In genomic region chr10:128375171-128375570, GRCh38 we compare ENCODE assay signal across 20 cellular contexts.
A peak's percentile ranks its signal among the peaks of the same experiment; 100 is the strongest.
DNase-seq lines count a peak whose midpoint lies in the region; ATAC-seq and TF ChIP-seq lines count a peak whose summit lies in the region.
"Had no signal": no experiment of that assay in that cellular context is flagged by ENCODE, and none has a peak within 500 bp of the region (broad histone marks: within the 10 kb centered on the region; RNA-seq: fewer than 3 reads in every experiment).

No MANE protein-coding gene starts in this region.

- H4K91ac ChIP-seq in trophoblast cell (ENCODE audit: low read depth, low read length), result no peak overlapping the region

- ATAC-seq in right cardiac atrium, result no peak
- no peak for ATAC-seq in Right ventricle myocardium superior (ENCODE audit: poor library complexity)
- peak; percentile 75 for ATAC-seq in left lobe of liver

- H3K9me2 ChIP-seq in hepatocyte (replicated peaks; ENCODE audit: insufficient read depth), result no peaks in the 10 kb centered on the region

- no peaks in the 10 kb centered on the region for H3K36me3 ChIP-seq in hepatocyte (replicated peaks; ENCODE audit: insufficient read depth, low read depth)
- H3K36me3 ChIP-seq in trophoblast cell (ENCODE audit: control insufficient read depth in 1 of 2, insufficient read depth in 2 of 2, low read length in 2 of 2), result no peaks in the 10 kb centered on the region
- H3K36me3 ChIP-seq in CD8-positive, alpha-beta memory T cell (ENCODE audit: insufficient read depth, low read length), result no peaks in the 10 kb centered on the region
- H3K36me3 ChIP-seq: BE2C, BLaER1 had no signal

- H3K4me2 ChIP-seq in hepatocyte, result no peak overlapping the region
- H3K4me2 ChIP-seq in trophoblast cell (ENCODE audit: low read length), result no peak overlapping the region
- H3K4me2 ChIP-seq: BLaER1 had no signal

- no peaks in the 10 kb centered on the region for H4K20me1 ChIP-seq in hepatocyte (ENCODE audit: insufficient read depth, poor library complexity, severe bottlenecking)
- H4K20me1 ChIP-seq: BLaER1 had no signal

- peaks cover 12% of the 10 kb centered on the region for H3K27me3 Mint-ChIP-seq in activated CD4-positive, alpha-beta T cell treated with anti-CD3 and anti-CD28 coated beads, Interleukin-2, amount 10 ng/mL, durations not matched to agents 7 days and 5 days
- peaks cover 12 to 24% of the 10 kb centered on the region in 2 donors for H3K27me3 Mint-ChIP-seq in CD8-positive, alpha-beta memory T cell

- no peak overlapping the region for H2AK5ac ChIP-seq in trophoblast cell (ENCODE audit: low read length)

- H4K8ac ChIP-seq in trophoblast cell (ENCODE audit: low read depth, low read length), result no peak overlapping the region

- H3K27ac ChIP-seq in right cardiac atrium (ENCODE audit: low read length), result no peak overlapping the region
- H3K27ac ChIP-seq in hepatocyte, result no peak overlapping the region
- no peak overlapping the region for H3K27ac ChIP-seq in trophoblast cell (ENCODE audit: low read depth, low read length)
- no peak overlapping the region for H3K27ac ChIP-seq in CD8-positive, alpha-beta memory T cell (ENCODE audit: low read depth, low read length)
- H3K27ac ChIP-seq: BLaER1 had no signal

- H2BK5ac ChIP-seq in trophoblast cell (ENCODE audit: low read depth, low read length, poor library complexity), result no peak overlapping the region

- H3K4me1 ChIP-seq in right cardiac atrium (ENCODE audit: control insufficient read depth, insufficient read depth, low read length) (no peaks in the 10 kb centered on the region), hepatocyte (ENCODE audit: insufficient read depth) (peaks cover 4% of the 10 kb centered on the region), trophoblast cell (ENCODE audit: control insufficient read depth in 1 of 2, insufficient read depth in 2 of 2, low read length in 2 of 2) (no peaks in the 10 kb centered on the region)
- no peaks in the 10 kb centered on the region for H3K4me1 ChIP-seq in CD8-positive, alpha-beta memory T cell (ENCODE audit: insufficient read depth, low read length)
- H3K4me1 ChIP-seq: BE2C, Caco-2 had no signal

- CTCF ChIA-PET in activated CD4-positive, alpha-beta T cell treated with anti-CD3 and anti-CD28 coated beads, Interleukin-2, amount 10 ng/mL, durations not matched to agents 7 days and 5 days (lab: Charles Lee), result no interaction called here
- CTCF ChIA-PET in CD8-positive, alpha-beta memory T cell (lab: Charles Lee), result no interaction called here

- H2AFZ ChIP-seq in hepatocyte (no peak overlapping the region), trophoblast cell (ENCODE audit: insufficient read depth, low read length, poor library complexity) (no peak overlapping the region)

- no peaks in the 10 kb centered on the region for H3K9me3 Mint-ChIP-seq in activated CD4-positive, alpha-beta T cell treated with anti-CD3 and anti-CD28 coated beads, Interleukin-2, amount 10 ng/mL, durations not matched to agents 7 days and 5 days
- H3K9me3 Mint-ChIP-seq in CD8-positive, alpha-beta memory T cell, result peaks cover 0 to 2% (median 0%) of the 10 kb centered on the region in 5 donors

- no peak overlapping the region for H3K27ac Mint-ChIP-seq in activated CD4-positive, alpha-beta T cell treated with anti-CD3 and anti-CD28 coated beads, Interleukin-2, amount 10 ng/mL, durations not matched to agents 7 days and 5 days
- no peak overlapping the region for H3K27ac Mint-ChIP-seq in CD8-positive, alpha-beta memory T cell
- H3K27ac Mint-ChIP-seq: CD14-positive monocyte; CD4-positive, alpha-beta memory T cell; CD4-positive, CD25-positive, alpha-beta regulatory T cell had no signal

- intact Hi-C loops in right cardiac atrium (cut with DNase I), result no loop called here
- intact Hi-C loops in Right ventricle myocardium superior (cut with DNase I), result no loop called here

- no peak overlapping the region for H3K9ac ChIP-seq in trophoblast cell (ENCODE audit: low read length)
- H3K9ac ChIP-seq: BLaER1 had no signal

- H2BK120ac ChIP-seq in trophoblast cell (ENCODE audit: insufficient read depth, low read length, poor library complexity), result no peak overlapping the region

- H3K36me3 Mint-ChIP-seq in activated CD4-positive, alpha-beta T cell treated with anti-CD3 and anti-CD28 coated beads, Interleukin-2, amount 10 ng/mL, durations not matched to agents 7 days and 5 days (ENCODE audit: low read depth), result no peaks in the 10 kb centered on the region
- no peaks in the 10 kb centered on the region for H3K36me3 Mint-ChIP-seq in CD8-positive, alpha-beta memory T cell
- H3K36me3 Mint-ChIP-seq: CD14-positive monocyte; CD4-positive, alpha-beta memory T cell; CD4-positive, CD25-positive, alpha-beta regulatory T cell had no signal

- TF ChIP-seq CTCF in hepatocyte (IDR thresholded peaks at IDR 0.05; ENCODE audit: poor library complexity), result no peak

- peaks cover 18% of the 10 kb centered on the region for H3K4me1 Mint-ChIP-seq in activated CD4-positive, alpha-beta T cell treated with anti-CD3 and anti-CD28 coated beads, Interleukin-2, amount 10 ng/mL, durations not matched to agents 7 days and 5 days
- H3K4me1 Mint-ChIP-seq in CD8-positive, alpha-beta memory T cell, result peaks cover 0 to 10% (median 9%) of the 10 kb centered on the region in 3 donors
- H3K4me1 Mint-ChIP-seq: CD14-positive monocyte had no signal

- H3K14ac ChIP-seq in trophoblast cell (ENCODE audit: low read length), result no peak overlapping the region

- 60% methylated on average over 7 of the region's 7 CpGs for WGBS in right cardiac atrium
- WGBS in hepatocyte (ENCODE audit: low lambda C conversion rate, missing lambda C conversion rate), result 84% methylated on average over 7 of the region's 7 CpGs
- no CpG with 5 or more reads among the region's 7 CpGs for WGBS in trophoblast cell (ENCODE audit: extremely low coverage, insufficient coverage, insufficient read length)

- no peak overlapping the region for H3K4me3 Mint-ChIP-seq in activated CD4-positive, alpha-beta T cell treated with anti-CD3 and anti-CD28 coated beads, Interleukin-2, amount 10 ng/mL, durations not matched to agents 7 days and 5 days
- H3K4me3 Mint-ChIP-seq in CD8-positive, alpha-beta memory T cell, result no peak overlapping the region
- H3K4me3 Mint-ChIP-seq: CD14-positive monocyte; CD4-positive, alpha-beta memory T cell; CD4-positive, CD25-positive, alpha-beta regulatory T cell had no signal

- no peaks in the 10 kb centered on the region for H3K79me1 ChIP-seq in trophoblast cell (ENCODE audit: low read length)

- peak in 2 of 3 donors; percentile 59 to 67 for DNase-seq in right cardiac atrium
- no peak for DNase-seq in Right ventricle myocardium superior
- DNase-seq in hepatocyte (ENCODE audit: low spot score), result peak; percentile 17
- peak; percentile 76 for DNase-seq in left lobe of liver (ENCODE audit: low spot score)
- DNase-seq in trophoblast cell, result no peak
- DNase-seq in activated CD4-positive, alpha-beta T cell treated with anti-CD3 and anti-CD28 coated beads, Interleukin-2, amount 10 ng/mL, durations not matched to agents 7 days and 5 days, result no peak
- no peak for DNase-seq in NCI-H2081 (lab: John Stamatoyannopoulos, UW)
- no peak for DNase-seq in CD8-positive, alpha-beta memory T cell
- DNase-seq: 8988T; ACHN; BE2C; C1 segment of cervical spinal cord; Caco-2; Calu3; CD4-positive, alpha-beta memory T cell; CD4-positive, CD25-positive, alpha-beta regulatory T cell; DMS79 treated with DMSO at 0.1 percent for 48 hours; GF-D8 had no signal

- H3K27me3 ChIP-seq in right cardiac atrium (ENCODE audit: control insufficient read depth, insufficient read depth) (no peaks in the 10 kb centered on the region), hepatocyte (no peaks in the 10 kb centered on the region), trophoblast cell (ENCODE audit: insufficient read depth, low read length) (no peaks in the 10 kb centered on the region)
- no peaks in the 10 kb centered on the region for H3K27me3 ChIP-seq in CD8-positive, alpha-beta memory T cell (ENCODE audit: insufficient read depth, low read length, poor library complexity, severe bottlenecking)
- H3K27me3 ChIP-seq: BE2C, BLaER1 had no signal

- no peak overlapping the region for H3K23ac ChIP-seq in trophoblast cell (ENCODE audit: low read length)

- POLR2A ChIA-PET in activated CD4-positive, alpha-beta T cell treated with anti-CD3 and anti-CD28 coated beads, Interleukin-2, amount 10 ng/mL, durations not matched to agents 7 days and 5 days (lab: Charles Lee), result no interaction called here
- POLR2A ChIA-PET in CD8-positive, alpha-beta memory T cell (lab: Charles Lee), result no interaction called here

- H3K9me3 ChIP-seq in right cardiac atrium (ENCODE audit: control insufficient read depth, low read length) (no peaks in the 10 kb centered on the region), hepatocyte (ENCODE audit: low read depth) (no peaks in the 10 kb centered on the region), trophoblast cell (ENCODE audit: insufficient read depth, low read depth, low read length) (peaks cover 2% of the 10 kb centered on the region)
- H3K9me3 ChIP-seq in CD8-positive, alpha-beta memory T cell (ENCODE audit: low read length), result no peaks in the 10 kb centered on the region
- H3K9me3 ChIP-seq: BE2C, BLaER1, Caco-2 had no signal

- H2BK12ac ChIP-seq in trophoblast cell (ENCODE audit: low read length), result no peak overlapping the region

- H4K12ac ChIP-seq in trophoblast cell (ENCODE audit: low read depth, low read length), result no peak overlapping the region

- H3K79me2 ChIP-seq in hepatocyte (no peaks in the 10 kb centered on the region), trophoblast cell (ENCODE audit: control insufficient read depth, insufficient read depth, low read length, poor library complexity) (no peaks in the 10 kb centered on the region)

- no peak overlapping the region for H3K18ac ChIP-seq in trophoblast cell (ENCODE audit: low read length)

- H3K4me3 ChIP-seq in right cardiac atrium (ENCODE audit: low read length) (no peak overlapping the region), hepatocyte (no peak overlapping the region), trophoblast cell (ENCODE audit: low read depth, low read length) (peak overlapping the region; percentile 15)
- no peak overlapping the region for H3K4me3 ChIP-seq in CD8-positive, alpha-beta memory T cell (ENCODE audit: low read length)
- H3K4me3 ChIP-seq: BLaER1 had no signal

- no peak overlapping the region for H3K4ac ChIP-seq in trophoblast cell (ENCODE audit: low read depth, low read length)

Comparison
In these comparisons a context has a peak if more than half of its experiments do, and no peak if none do; other contexts are left out.
1. DNase-seq: peak in right cardiac atrium (2 of 3), hepatocyte (single experiment) and left lobe of liver (single experiment); none in Right ventricle myocardium superior (single experiment), trophoblast cell (0 of 2), activated CD4-positive, alpha-beta T cell treated with anti-CD3 and anti-CD28 coated beads, Interleukin-2, amount 10 ng/mL, durations not matched to agents 7 days and 5 days (single experiment), NCI-H2081 (0 of 2) and CD8-positive, alpha-beta memory T cell (0 of 5).